Comparison of ENCODE assay signal across 8 cellular contexts in genomic region chr3:107598926-107599754, GRCh38.
DNase-seq lines count a peak whose midpoint lies in the region; ATAC-seq and TF ChIP-seq lines count a peak whose summit lies in the region.

No MANE protein-coding gene starts in this region.

- POLR2A ChIA-PET in activated CD8-positive, alpha-beta T cell treated with anti-CD3 and anti-CD28 coated beads, Interleukin-2, amount 10 ng/mL, durations not matched to agents 7 days and 5 days (lab: Charles Lee) = interaction anchor here (0.6 to 1.2 kb wide), 6 partner anchors 30 to 991 kb away, joined by 3 to 5 read pairs (median 4); partner anchors contain the start of gene DZIP3

- TF ChIP-seq CTCF in endothelial cell (IDR thresholded peaks at IDR 0.05; ENCODE audit: unreplicated experiment) = no peak

- peaks cover 37% of the 10 kb centered on the region for H3K4me1 Mint-ChIP-seq in activated CD8-positive, alpha-beta T cell treated with anti-CD3 and anti-CD28 coated beads, Interleukin-2, amount 10 ng/mL, durations not matched to agents 7 days and 5 days (ENCODE audit: low read depth)
- H3K4me1 Mint-ChIP-seq in endothelial cell (ENCODE audit: unreplicated experiment) = peaks cover 35% of the 10 kb centered on the region

- H3K4me3 Mint-ChIP-seq in activated CD8-positive, alpha-beta T cell treated with anti-CD3 and anti-CD28 coated beads, Interleukin-2, amount 10 ng/mL, durations not matched to agents 7 days and 5 days = peak overlapping the region; percentile 87
- peak overlapping the region; percentile 80 for H3K4me3 Mint-ChIP-seq in endothelial cell (ENCODE audit: unreplicated experiment)

- H3K27me3 Mint-ChIP-seq in activated CD8-positive, alpha-beta T cell treated with anti-CD3 and anti-CD28 coated beads, Interleukin-2, amount 10 ng/mL, durations not matched to agents 7 days and 5 days (ENCODE audit: low read depth) = no peaks in the 10 kb centered on the region
- H3K27me3 Mint-ChIP-seq in endothelial cell (ENCODE audit: unreplicated experiment) = peaks cover 1% of the 10 kb centered on the region

- H3K27ac Mint-ChIP-seq in activated CD8-positive, alpha-beta T cell treated with anti-CD3 and anti-CD28 coated beads, Interleukin-2, amount 10 ng/mL, durations not matched to agents 7 days and 5 days = peak overlapping the region; percentile 94
- H3K27ac Mint-ChIP-seq in endothelial cell (ENCODE audit: unreplicated experiment) = peak overlapping the region; percentile 90

- no peaks in the 10 kb centered on the region for H3K9me3 Mint-ChIP-seq in activated CD8-positive, alpha-beta T cell treated with anti-CD3 and anti-CD28 coated beads, Interleukin-2, amount 10 ng/mL, durations not matched to agents 7 days and 5 days (ENCODE audit: insufficient read depth)
- no peaks in the 10 kb centered on the region for H3K9me3 Mint-ChIP-seq in endothelial cell (ENCODE audit: unreplicated experiment)

- CTCF ChIA-PET in activated CD8-positive, alpha-beta T cell treated with anti-CD3 and anti-CD28 coated beads, Interleukin-2, amount 10 ng/mL, durations not matched to agents 7 days and 5 days (lab: Charles Lee) = interaction anchor here (0.7 to 2.3 kb wide), 14 partner anchors 9 to 152 kb away, joined by 3 to 10 read pairs (median 4); no protein-coding TSS in a partner anchor

- DNase-seq in NCI-H1105 treated with DMSO at 0.1 percent for 48 hours (lab: John Stamatoyannopoulos, UW) (peak; percentile 47), endothelial cell (ENCODE audit: low spot score) (peak; percentile 34), midbrain (lab: John Stamatoyannopoulos, UW) (peak; percentile 50)
- DNase-seq in activated CD8-positive, alpha-beta T cell treated with anti-CD3 and anti-CD28 coated beads, Interleukin-2, amount 10 ng/mL, durations not matched to agents 7 days and 5 days = peak; percentile 68
- peak; percentile 52 for DNase-seq in stimulated activated naive CD8-positive, alpha-beta T cell treated with anti-CD3 and anti-CD28 coated beads, Interleukin-15, Interleukin-2, amounts not matched to agents 100 U/mL and 50 U/mL, for 24 hours
- DNase-seq in NK-92 treated with Interleukin-12 subunit alpha and Interleukin-12 subunit beta, amount 100 ng/mL, for 24 hours (lab: John Stamatoyannopoulos, UW) = no peak

- peaks cover 5% of the 10 kb centered on the region for H3K36me3 Mint-ChIP-seq in activated CD8-positive, alpha-beta T cell treated with anti-CD3 and anti-CD28 coated beads, Interleukin-2, amount 10 ng/mL, durations not matched to agents 7 days and 5 days (ENCODE audit: low read depth)
- H3K36me3 Mint-ChIP-seq in endothelial cell (ENCODE audit: low read depth, unreplicated experiment) = no peaks in the 10 kb centered on the region

- peak; percentile 75 for ATAC-seq in GM18499 (IDR thresholded peaks at IDR 0.05; ENCODE audit: insufficient read depth, unreplicated experiment)
- peak; percentile 90 for ATAC-seq in HG02623 (IDR thresholded peaks at IDR 0.05; ENCODE audit: unreplicated experiment)
- ATAC-seq in activated CD8-positive, alpha-beta T cell treated with anti-CD3 and anti-CD28 coated beads, Interleukin-2, amount 10 ng/mL, durations not matched to agents 7 days and 5 days = peak; percentile 94
- peak; percentile 83 for ATAC-seq in stimulated activated naive CD8-positive, alpha-beta T cell treated with anti-CD3 and anti-CD28 coated beads, Interleukin-15, Interleukin-2, amounts not matched to agents 100 U/mL and 50 U/mL, for 24 hours
